In the genomic region with DNA sequence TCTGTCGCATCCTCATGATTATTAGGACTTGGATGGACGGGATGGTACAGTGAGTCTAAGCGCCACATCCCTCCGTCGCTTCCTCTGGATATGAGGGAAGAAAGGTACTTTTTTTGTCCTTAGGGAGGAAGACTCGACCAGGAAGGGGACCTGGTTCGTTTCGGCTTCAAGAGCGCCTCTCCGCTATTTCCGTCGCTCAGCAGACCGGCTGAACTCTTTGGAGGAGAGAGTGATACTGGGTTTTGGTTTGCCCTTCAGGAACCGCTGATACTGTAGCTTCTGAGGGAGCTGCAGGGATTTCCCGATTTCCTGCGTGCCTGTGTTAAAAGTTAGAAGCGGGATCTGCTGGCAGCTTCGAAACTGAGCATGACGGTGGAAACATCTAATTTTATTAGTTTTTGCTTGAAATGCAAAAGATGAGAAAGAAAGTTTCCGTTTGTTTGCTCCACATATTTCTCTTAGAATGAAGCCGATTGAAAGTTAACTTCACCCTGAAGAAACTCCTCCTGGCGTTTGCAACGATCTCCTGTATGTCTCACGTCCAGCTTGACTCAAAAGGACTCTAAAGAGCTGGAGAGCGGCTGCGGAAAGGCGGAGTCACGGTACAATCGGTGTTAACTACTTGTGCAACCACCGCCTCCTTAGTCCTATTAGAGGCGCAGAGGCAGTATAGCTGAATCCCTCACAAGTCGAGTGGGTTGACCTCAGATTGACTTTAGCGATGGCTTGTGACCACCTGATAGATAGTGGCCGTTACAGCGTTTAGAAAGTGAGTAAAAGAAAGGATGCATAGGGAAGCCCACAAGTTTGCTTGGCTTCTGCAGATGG, we compare ENCODE assay signal across 8 cellular contexts.
DNase-seq lines count a peak whose midpoint lies in the region; ATAC-seq lines count a peak whose summit lies in the region.

No MANE protein-coding gene starts in this region.

- H3K4me3 ChIP-seq in iPS-18a (ENCODE audit: low read length) = peak overlapping the region; percentile 68

- H3K36me3 Mint-ChIP-seq in IgD-negative memory B cell = peaks cover under 1% of the 10 kb centered on the region
- peaks cover 12% of the 10 kb centered on the region for H3K36me3 Mint-ChIP-seq in activated CD4-positive, alpha-beta memory T cell treated with anti-CD3 and anti-CD28 coated beads for 36 hours

- POLR2A ChIA-PET in activated CD4-positive, alpha-beta memory T cell treated with anti-CD3 and anti-CD28 coated beads for 36 hours (lab: Charles Lee) = no interaction called here

- intact Hi-C loops in activated CD4-positive, alpha-beta memory T cell treated with anti-CD3 and anti-CD28 coated beads for 36 hours (cut with micrococcal nuclease) = no loop called here

- no peaks in the 10 kb centered on the region for H3K9me3 ChIP-seq in iPS-18a (ENCODE audit: control insufficient read depth, low read depth, low read length)

- H3K4me1 Mint-ChIP-seq in IgD-negative memory B cell = peaks cover 4 to 17% (median 4%) of the 10 kb centered on the region in 3 donors
- H3K4me1 Mint-ChIP-seq in activated CD4-positive, alpha-beta memory T cell treated with anti-CD3 and anti-CD28 coated beads for 36 hours (ENCODE audit: low read depth) = peaks cover 13% of the 10 kb centered on the region

- no peak overlapping the region for H3K27ac ChIP-seq in iPS-18a (ENCODE audit: low read length)

- H3K4me1 ChIP-seq in iPS-18a (ENCODE audit: control insufficient read depth, low read depth, low read length) = peaks cover 3% of the 10 kb centered on the region

- H3K36me3 ChIP-seq in iPS-18a (ENCODE audit: control insufficient read depth, low read depth, low read length) = no peaks in the 10 kb centered on the region

- DNase-seq in COLO829 (ENCODE audit: low spot score) (peak; percentile 35), UCSD-AML1 (lab: John Stamatoyannopoulos, UW; ENCODE audit: unreplicated experiment) (peak; percentile 31), NCI-H2081 treated with DMSO at 0.1 percent for 48 hours (lab: John Stamatoyannopoulos, UW) (no peak), Ammon's horn (ENCODE audit: low spot score) (no peak)
- DNase-seq in activated CD4-positive, alpha-beta memory T cell treated with anti-CD3 and anti-CD28 coated beads for 36 hours = no peak

- H3K4me3 Mint-ChIP-seq in IgD-negative memory B cell = peak overlapping the region in 2 of 4 donors; percentile 2 to 13
- H3K4me3 Mint-ChIP-seq in activated CD4-positive, alpha-beta memory T cell treated with anti-CD3 and anti-CD28 coated beads for 36 hours = no peak overlapping the region

- H3K9ac ChIP-seq in iPS-18a (ENCODE audit: low read length) = no peak overlapping the region

- CTCF ChIA-PET in activated CD4-positive, alpha-beta memory T cell treated with anti-CD3 and anti-CD28 coated beads for 36 hours (lab: Charles Lee) = interaction anchor here (0.6 kb wide), 1 partner anchor 1683 kb away, joined by 3 read pairs; no protein-coding TSS in a partner anchor

- peaks cover 81% of the 10 kb centered on the region for H3K27me3 Mint-ChIP-seq in IgD-negative memory B cell
- H3K27me3 Mint-ChIP-seq in activated CD4-positive, alpha-beta memory T cell treated with anti-CD3 and anti-CD28 coated beads for 36 hours = peaks cover 78% of the 10 kb centered on the region

- H3K27me3 ChIP-seq in iPS-18a (ENCODE audit: control insufficient read depth, insufficient read depth, low read length) = peaks cover 64% of the 10 kb centered on the region

- ATAC-seq in HG03460 (IDR thresholded peaks at IDR 0.05; ENCODE audit: unreplicated experiment) = no peak

- H3K27ac Mint-ChIP-seq in IgD-negative memory B cell = peak overlapping the region in 2 of 3 donors; percentile 25 to 93
- no peak overlapping the region for H3K27ac Mint-ChIP-seq in activated CD4-positive, alpha-beta memory T cell treated with anti-CD3 and anti-CD28 coated beads for 36 hours

- H3K9me3 Mint-ChIP-seq in IgD-negative memory B cell = peaks cover 10 to 31% (median 18%) of the 10 kb centered on the region in 3 donors
- H3K9me3 Mint-ChIP-seq in activated CD4-positive, alpha-beta memory T cell treated with anti-CD3 and anti-CD28 coated beads for 36 hours = peaks cover 12% of the 10 kb centered on the region

Comparison
In these comparisons a context has a peak if more than half of its experiments do, and no peak if none do; other contexts are left out.
1. DNase-seq: peak in COLO829 (single experiment) and UCSD-AML1 (single experiment); none in NCI-H2081 treated with DMSO at 0.1 percent for 48 hours (single experiment), activated CD4-positive, alpha-beta memory T cell treated with anti-CD3 and anti-CD28 coated beads for 36 hours (single experiment) and Ammon's horn (single experiment).